ENCODE assay signal across 8 cellular contexts in the genomic region with DNA sequence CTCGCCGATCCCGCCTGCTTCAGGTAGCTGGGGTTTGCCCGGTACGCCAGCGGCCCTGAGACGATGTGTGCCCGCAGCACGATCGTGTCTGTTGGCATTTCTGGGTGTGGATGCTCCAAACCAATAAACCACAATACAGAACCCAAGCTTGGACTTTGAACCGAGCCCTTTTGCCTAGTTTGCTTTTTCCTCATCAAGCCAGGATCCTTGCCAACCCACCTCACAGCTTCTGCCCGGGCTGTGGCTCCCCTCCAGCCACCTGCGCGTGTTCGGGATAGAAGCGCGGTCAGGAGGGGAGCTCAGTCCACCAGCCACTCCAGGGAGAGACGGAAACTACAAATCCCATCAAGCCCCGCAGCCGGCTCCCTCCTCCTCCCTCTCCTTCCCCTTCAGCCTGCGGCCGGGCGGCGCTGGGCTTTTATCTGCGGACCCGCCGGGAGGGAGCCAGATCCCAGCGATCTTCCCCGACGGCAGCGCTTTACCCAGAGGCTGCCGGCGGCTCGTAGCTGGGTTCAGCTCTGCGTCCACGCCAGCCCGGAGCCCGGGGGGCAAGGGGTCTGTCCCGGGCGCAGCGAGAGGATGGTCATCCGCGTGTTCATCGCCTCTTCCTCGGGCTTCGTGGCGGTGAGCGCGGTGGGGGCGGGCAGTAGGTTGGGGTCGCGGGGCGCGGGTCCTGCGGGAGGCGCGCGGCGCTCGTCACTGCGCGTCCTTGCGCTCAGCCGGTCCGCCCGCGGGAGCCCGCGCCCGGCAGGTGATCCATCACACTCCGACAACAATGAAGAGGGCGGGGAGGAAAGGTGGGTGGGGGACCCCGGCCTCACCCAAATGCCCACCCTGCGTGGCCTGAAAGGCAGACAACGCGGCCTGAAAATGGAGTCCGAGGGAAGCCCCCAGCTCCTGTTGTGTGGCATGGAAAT. TPM values are rescaled to one million over a fixed set of nuclear protein-coding genes. Genes with fewer than 3 reads are reported as not detected.
DNase-seq lines count a peak whose midpoint lies in the region; ATAC-seq and TF ChIP-seq lines count a peak whose summit lies in the region.

A gene (plus strand): TSS at position 447 of the 917 bp plus-strand sequence. CDS start 133 bp downstream, at position 580.

- DNase-seq in activated CD4-positive, alpha-beta T cell treated with anti-CD3 and anti-CD28 coated beads for 48 hours = peak; percentile 54
- DNase-seq in activated CD4-positive, alpha-beta T cell treated with anti-CD3 and anti-CD28 coated beads, Interleukin-2, amount 50 U/mL, for 4 hours = no peak
- DNase-seq in NCI-H526 treated with DMSO at 0.1 percent for 48 hours (lab: John Stamatoyannopoulos, UW) (peak; percentile 91), foreskin fibroblast (peak; percentile 42 to 83), myocyte (ENCODE audit: low read depth) (peak; percentile 72), superior temporal gyrus (ENCODE audit: extremely low spot score) (peak; percentile 75)
- DNase-seq in activated naive CD4-positive, alpha-beta T cell treated with anti-CD3 and anti-CD28 coated beads for 36 hours = peak; percentile 51

- CTCF ChIA-PET in activated naive CD4-positive, alpha-beta T cell treated with anti-CD3 and anti-CD28 coated beads for 36 hours (lab: Charles Lee) = interaction anchor here (0.7 to 2.4 kb wide), 7 partner anchors 9 to 324 kb away, joined by 3 to 9 read pairs (median 3); no protein-coding TSS in a partner anchor

- TF ChIP-seq CTCF in foreskin fibroblast (IDR thresholded peaks at IDR 0.05; ENCODE audit: low read depth, low read length) = no peak

- peak within 1 kb of the TSS; percentile 77 for H3K4me3 Mint-ChIP-seq in activated naive CD4-positive, alpha-beta T cell treated with anti-CD3 and anti-CD28 coated beads for 36 hours

- intact Hi-C loops in activated naive CD4-positive, alpha-beta T cell treated with anti-CD3 and anti-CD28 coated beads for 36 hours (cut with micrococcal nuclease) = loop anchor here (1.0 kb wide), 1 partner anchor 40 kb away; no protein-coding TSS in a partner anchor

- H3K27ac Mint-ChIP-seq in activated naive CD4-positive, alpha-beta T cell treated with anti-CD3 and anti-CD28 coated beads for 36 hours = no peak within 1 kb of the TSS

- peak; percentile 67 for ATAC-seq in HG03103 (IDR thresholded peaks at IDR 0.05; ENCODE audit: low read depth, unreplicated experiment)

- H3K4me1 Mint-ChIP-seq in activated naive CD4-positive, alpha-beta T cell treated with anti-CD3 and anti-CD28 coated beads for 36 hours (ENCODE audit: low read depth) = peaks cover 8% of the 10 kb centered on the region

- H3K36me3 Mint-ChIP-seq in activated naive CD4-positive, alpha-beta T cell treated with anti-CD3 and anti-CD28 coated beads for 36 hours (ENCODE audit: low read depth) = no peaks in the 10 kb centered on the region

- H3K4me3 ChIP-seq in foreskin fibroblast (ENCODE audit: low read depth in 1 of 2, low read length in 2 of 2) = peak within 1 kb of the TSS; percentile 58 to 64

- H3K27me3 Mint-ChIP-seq in activated naive CD4-positive, alpha-beta T cell treated with anti-CD3 and anti-CD28 coated beads for 36 hours (ENCODE audit: low read depth) = peaks cover 32% of the 10 kb centered on the region

- no peaks in the 10 kb centered on the region for H3K9me3 Mint-ChIP-seq in activated naive CD4-positive, alpha-beta T cell treated with anti-CD3 and anti-CD28 coated beads for 36 hours

RNA-seq across cellular contexts. Expression of the gene that starts here (rescaled TPM):
- under 1 TPM; 0.62 to 0.76 TPM for total RNA-seq in activated naive CD4-positive, alpha-beta T cell treated with anti-CD3 and anti-CD28 coated beads for 36 hours
- 4.0 and 8.2 TPM in 2 replicates for total RNA-seq in myocyte
- polyA plus RNA-seq in myocyte (2012) = 3.9 TPM

Comparison
In these comparisons a context has a peak if more than half of its experiments do, and no peak if none do; other contexts are left out.
1. DNase-seq: peak in activated CD4-positive, alpha-beta T cell treated with anti-CD3 and anti-CD28 coated beads for 48 hours (single experiment), NCI-H526 treated with DMSO at 0.1 percent for 48 hours (single experiment), foreskin fibroblast (2 of 2), myocyte (single experiment) and superior temporal gyrus (single experiment); none in activated CD4-positive, alpha-beta T cell treated with anti-CD3 and anti-CD28 coated beads, Interleukin-2, amount 50 U/mL, for 4 hours (0 of 2).
2. Peak in DNase-seq in activated naive CD4-positive, alpha-beta T cell treated with anti-CD3 and anti-CD28 coated beads for 36 hours; RNA of the gene not detected or under 1 TPM.